In the genomic region with DNA sequence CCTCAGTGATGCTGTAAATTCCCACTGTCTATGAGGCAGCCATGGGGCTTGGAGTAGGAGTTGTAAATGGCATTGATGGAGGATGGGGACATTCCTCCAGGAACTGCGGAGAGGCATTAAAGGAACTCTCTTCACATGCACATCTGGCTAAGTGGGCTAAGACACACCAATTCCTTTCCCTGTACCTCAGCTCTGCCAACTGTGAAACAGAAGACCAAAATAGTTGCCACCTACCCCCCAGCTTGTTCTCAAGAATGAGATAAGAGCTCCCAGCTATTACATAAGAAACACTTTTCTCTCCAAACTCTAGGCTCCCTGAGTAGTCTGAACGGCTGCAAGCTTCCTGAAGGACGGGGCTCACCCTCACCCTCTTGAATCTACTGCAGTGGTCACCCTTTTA, we compare ENCODE assay signal across 23 cellular contexts.
"Had no signal": no experiment of that assay in that cellular context is flagged by ENCODE, and none has a peak within 500 bp of the region (broad histone marks: within the 10 kb centered on the region; RNA-seq: fewer than 3 reads in every experiment).

No MANE protein-coding gene starts in this region.

- H3K27me3 ChIP-seq: hepatocyte, left lung, sigmoid colon, stomach, testis had no signal

- H3K4me2 ChIP-seq: hepatocyte had no signal

- H3K4me3 ChIP-seq: hepatocyte, left lung, sigmoid colon, smooth muscle cell, stomach, testis had no signal

- H3K27ac Mint-ChIP-seq: activated CD4-positive, alpha-beta memory T cell treated with anti-CD3 and anti-CD28 coated beads for 36 hours; activated naive CD4-positive, alpha-beta T cell treated with anti-CD3 and anti-CD28 coated beads, Interleukin-2, amount 10 ng/mL, durations not matched to agents 7 days and 5 days; dendritic cell treated with granulocyte-macrophage colony-stimulating factor and Interleukin-4, amounts not matched to agents 40 ng/mL and 50 ng/mL, for 4 days; immature natural killer cell; natural killer cell treated with Interleukin-12 subunit alpha and Interleukin-12 subunit beta and Interleukin-15 and Interleukin-18, amount 100 ng/mL, for 72 hours; stimulated activated memory B cell treated with anti-CD40 and anti-IgM and Interleukin-4, amounts not matched to agents 10 μg/mL and 1 μg/mL and 100 μg/mL, for 72 hours; T-helper 1 cell treated with Interleukin-12 subunit alpha and Interleukin-12 subunit beta and Interleukin-4 antibody, amounts not matched to agents 30 μg/mL and 1 μg/mL, for 36 hours; type B pancreatic cell had no signal

- H3K36me3 Mint-ChIP-seq: activated CD4-positive, alpha-beta memory T cell treated with anti-CD3 and anti-CD28 coated beads for 36 hours; activated naive CD4-positive, alpha-beta T cell treated with anti-CD3 and anti-CD28 coated beads, Interleukin-2, amount 10 ng/mL, durations not matched to agents 7 days and 5 days; immature natural killer cell; natural killer cell treated with Interleukin-12 subunit alpha and Interleukin-12 subunit beta and Interleukin-15 and Interleukin-18, amount 100 ng/mL, for 72 hours; stimulated activated memory B cell treated with anti-CD40 and anti-IgM and Interleukin-4, amounts not matched to agents 10 μg/mL and 1 μg/mL and 100 μg/mL, for 72 hours; type B pancreatic cell had no signal

- H3K4me1 Mint-ChIP-seq: activated naive CD4-positive, alpha-beta T cell treated with anti-CD3 and anti-CD28 coated beads, Interleukin-2, amount 10 ng/mL, durations not matched to agents 7 days and 5 days; immature natural killer cell; stimulated activated memory B cell treated with anti-CD40 and anti-IgM and Interleukin-4, amounts not matched to agents 10 μg/mL and 1 μg/mL and 100 μg/mL, for 72 hours had no signal

- H3K4me3 Mint-ChIP-seq: activated CD4-positive, alpha-beta memory T cell treated with anti-CD3 and anti-CD28 coated beads for 36 hours; activated naive CD4-positive, alpha-beta T cell treated with anti-CD3 and anti-CD28 coated beads, Interleukin-2, amount 10 ng/mL, durations not matched to agents 7 days and 5 days; dendritic cell treated with granulocyte-macrophage colony-stimulating factor and Interleukin-4, amounts not matched to agents 40 ng/mL and 50 ng/mL, for 4 days; immature natural killer cell; natural killer cell treated with Interleukin-12 subunit alpha and Interleukin-12 subunit beta and Interleukin-15 and Interleukin-18, amount 100 ng/mL, for 72 hours; stimulated activated memory B cell treated with anti-CD40 and anti-IgM and Interleukin-4, amounts not matched to agents 10 μg/mL and 1 μg/mL and 100 μg/mL, for 72 hours; T-helper 1 cell treated with Interleukin-12 subunit alpha and Interleukin-12 subunit beta and Interleukin-4 antibody, amounts not matched to agents 30 μg/mL and 1 μg/mL, for 36 hours had no signal

- H2AFZ ChIP-seq: hepatocyte had no signal

- H3K9me3 Mint-ChIP-seq: activated CD4-positive, alpha-beta memory T cell treated with anti-CD3 and anti-CD28 coated beads for 36 hours; activated naive CD4-positive, alpha-beta T cell treated with anti-CD3 and anti-CD28 coated beads, Interleukin-2, amount 10 ng/mL, durations not matched to agents 7 days and 5 days; dendritic cell treated with granulocyte-macrophage colony-stimulating factor and Interleukin-4, amounts not matched to agents 40 ng/mL and 50 ng/mL, for 4 days; natural killer cell treated with Interleukin-12 subunit alpha and Interleukin-12 subunit beta and Interleukin-15 and Interleukin-18, amount 100 ng/mL, for 72 hours; stimulated activated memory B cell treated with anti-CD40 and anti-IgM and Interleukin-4, amounts not matched to agents 10 μg/mL and 1 μg/mL and 100 μg/mL, for 72 hours; T-helper 1 cell treated with Interleukin-12 subunit alpha and Interleukin-12 subunit beta and Interleukin-4 antibody, amounts not matched to agents 30 μg/mL and 1 μg/mL, for 36 hours; type B pancreatic cell had no signal

- H3K79me2 ChIP-seq: hepatocyte had no signal

- DNase-seq: activated CD4-positive, alpha-beta memory T cell treated with anti-CD3 and anti-CD28 coated beads for 36 hours; activated CD4-positive, alpha-beta T cell treated with anti-CD3 and anti-CD28 coated beads for 4 hours; activated CD4-positive, CD25-positive, alpha-beta regulatory T cell; activated effector memory CD4-positive, alpha-beta T cell treated with anti-CD3 and anti-CD28 coated beads, Interleukin-2, amount 50 U/mL, for 16 hours; activated naive CD4-positive, alpha-beta T cell treated with anti-CD3 and anti-CD28 coated beads, Interleukin-2, amount 10 ng/mL, durations not matched to agents 7 days and 5 days; effector memory CD4-positive, alpha-beta T cell; foreskin keratinocyte; immature natural killer cell; kidney glomerular epithelial cell; left lung; midbrain; sigmoid colon; stimulated activated CD4-positive, alpha-beta T cell treated with anti-CD3 and anti-CD28 coated beads, Interleukin-15, amount 100 ng/mL, for 24 hours; stomach; T1000; testis had no signal

- H3K36me3 ChIP-seq: left lung, sigmoid colon, stomach had no signal

- H3K27ac ChIP-seq: foreskin keratinocyte, left lung, sigmoid colon, stomach had no signal

- ATAC-seq: natural killer cell treated with Interleukin-12 subunit alpha and Interleukin-12 subunit beta and Interleukin-15 and Interleukin-18, amount 100 ng/mL, for 72 hours; stimulated activated memory B cell treated with anti-CD40 and anti-IgM and Interleukin-4, amounts not matched to agents 10 μg/mL and 1 μg/mL and 100 μg/mL, for 72 hours had no signal

- H3K9me3 ChIP-seq: left lung, sigmoid colon, stomach, testis had no signal
